Comparison of ENCODE assay signal across 8 cellular contexts in genomic region chr16:30121741-30122620, GRCh38. TPM values are rescaled to one million over a fixed set of nuclear protein-coding genes. Genes with fewer than 3 reads are reported as not detected.
DNase-seq lines count a peak whose midpoint lies in the region; ATAC-seq and TF ChIP-seq lines count a peak whose summit lies in the region.

No MANE protein-coding gene starts in this region.

- CTCF ChIA-PET in RWPE1 (lab: Yijun Ruan, JAX), result interaction anchor here (0.7 kb wide), 1 partner anchor 10 kb away, joined by 3 read pairs; no protein-coding TSS in a partner anchor

- no peak for ATAC-seq in HG02870 (IDR thresholded peaks at IDR 0.05; ENCODE audit: unreplicated experiment)

- peak overlapping the region; percentile 90 for H3K4me3 Mint-ChIP-seq in nephron progenitor cell

- H3K36me3 ChIP-seq in BLaER1 (peaks cover 40% of the 10 kb centered on the region), esophagus squamous epithelium (peaks cover 10 to 46% (median 24%) of the 10 kb centered on the region in 3 donors)

- POLR2A ChIA-PET in RWPE1 (lab: Yijun Ruan, JAX; ENCODE audit: low non-redundant PET), result no interaction called here

- intact Hi-C loops in esophagus squamous epithelium (cut with DNase I), result no loop called here

- H3K27me3 Mint-ChIP-seq in nephron progenitor cell (ENCODE audit: low read depth, poor library complexity), result peaks cover 12% of the 10 kb centered on the region

- DNase-seq in RWPE1 (ENCODE audit: low spot score) (no peak), esophagus squamous epithelium (lab: John Stamatoyannopoulos, UW) (no peak), nephron progenitor cell (no peak), D341Med (ENCODE audit: low spot score) (no peak), DMS153 treated with DMSO at 0.1 percent for 48 hours (lab: John Stamatoyannopoulos, UW; ENCODE audit: unreplicated experiment) (no peak), SKM-1 treated with dmso at 0.1 percent for 144 hours (lab: John Stamatoyannopoulos, UW; ENCODE audit: unreplicated experiment) (no peak)

- H3K27me3 ChIP-seq in BLaER1, result no peaks in the 10 kb centered on the region
- H3K27me3 ChIP-seq in esophagus squamous epithelium, result no peaks in the 10 kb centered on the region

- peaks cover 30% of the 10 kb centered on the region for H3K36me3 Mint-ChIP-seq in nephron progenitor cell (ENCODE audit: low read depth)

- 32 to 42% methylated on average over 6 to 24 of the region's 32 CpGs for WGBS in esophagus squamous epithelium, 2 donors

- TF ChIP-seq POLR2A in esophagus squamous epithelium (IDR thresholded peaks at IDR 0.05), result no peak

- H3K27ac ChIP-seq in BLaER1, result peak overlapping the region; percentile 78
- H3K27ac ChIP-seq in RWPE1, result peak overlapping the region; percentile 77
- peak overlapping the region; percentile 94 to 98 (median 96) for H3K27ac ChIP-seq in esophagus squamous epithelium

- peak overlapping the region; percentile 98 for H3K4me2 ChIP-seq in BLaER1

- no peaks in the 10 kb centered on the region for H3K9me3 Mint-ChIP-seq in nephron progenitor cell

- H3K9me3 ChIP-seq in BLaER1, result no peaks in the 10 kb centered on the region
- H3K9me3 ChIP-seq in esophagus squamous epithelium, result no peaks in the 10 kb centered on the region

- H3K4me1 Mint-ChIP-seq in nephron progenitor cell, result peaks cover 35% of the 10 kb centered on the region

- H3K27ac Mint-ChIP-seq in nephron progenitor cell, result peak overlapping the region; percentile 97

- TF ChIP-seq CTCF in RWPE1 (conservative IDR thresholded peaks at IDR 0.05; ENCODE audit: low read depth), result no peak
- TF ChIP-seq CTCF in esophagus squamous epithelium (IDR thresholded peaks at IDR 0.05), result no peak
- no peak for TF ChIP-seq CTCF in nephron progenitor cell (IDR thresholded peaks at IDR 0.05)

- H3K4me3 ChIP-seq in BLaER1 (peak overlapping the region; percentile 79), esophagus squamous epithelium (peak overlapping the region; percentile 87 to 96 (median 90))

- H3K4me1 ChIP-seq in BLaER1 (peaks cover 47% of the 10 kb centered on the region), esophagus squamous epithelium (peaks cover 21 to 67% (median 30%) of the 10 kb centered on the region in 3 donors)

- no peaks in the 10 kb centered on the region for H4K20me1 ChIP-seq in BLaER1

- peak overlapping the region; percentile 82 for H3K9ac ChIP-seq in BLaER1

RNA-seq across cellular contexts. Expression of gene MAPK3, which starts 1.0 kb away (rescaled TPM):
- total RNA-seq in esophagus squamous epithelium, result 10 to 100 TPM; 45.7 to 86.9 (median 60.8) TPM

RNA-seq across cellular contexts. Expression of gene GDPD3, which starts 8.6 kb away (rescaled TPM):
- total RNA-seq in esophagus squamous epithelium, result 10 to 100 TPM; 13.4 to 41.2 (median 28.1) TPM

RNA-seq across cellular contexts. Expression of gene YPEL3, which starts 26.0 kb away (rescaled TPM):
- total RNA-seq in esophagus squamous epithelium, result 100 to 1,000 TPM in 1 of 4 donors, 10 to 100 TPM in 3; 26.4 to 131 (median 63.0) TPM

RNA-seq across cellular contexts. Expression of gene TBX6, which starts 30.3 kb away (rescaled TPM):
- total RNA-seq in esophagus squamous epithelium, result 1 to 10 TPM; 1.9 to 6.2 (median 4.7) TPM

RNA-seq across cellular contexts. Expression of gene PPP4C, which starts 46.2 kb away (rescaled TPM):
- total RNA-seq in esophagus squamous epithelium, result 100 to 1,000 TPM in 1 of 4 donors, 10 to 100 TPM in 3; 67.9 to 100 (median 78.4) TPM
